In genomic region chr12:46368138-46368537, GRCh38 we compare ENCODE assay signal across 10 cellular contexts. TPM values are rescaled to one million over a fixed set of nuclear protein-coding genes. Genes with fewer than 3 reads are reported as not detected.
DNase-seq lines count a peak whose midpoint lies in the region; ATAC-seq, FAIRE-seq and TF ChIP-seq lines count a peak whose summit lies in the region.
"Had no signal": no experiment of that assay in that cellular context is flagged by ENCODE, and none has a peak within 500 bp of the region (broad histone marks: within the 10 kb centered on the region; RNA-seq: fewer than 3 reads in every experiment).

No MANE protein-coding gene starts in this region.

- peaks cover 32% of the 10 kb centered on the region for H3K4me1 Mint-ChIP-seq in astrocyte (ENCODE audit: low read depth, unreplicated experiment)

- POLR2A ChIA-PET in SK-N-SH (lab: Yijun Ruan, JAX), result no interaction called here
- POLR2A ChIA-PET in HepG2 (lab: Yijun Ruan, JAX), result interaction anchor here (0.9 to 3.2 kb wide), 10 partner anchors 9 to 296 kb away, joined by 3 to 14 read pairs (median 5); no protein-coding TSS in a partner anchor

- in situ Hi-C loops in HepG2 (cut with HindIII; ENCODE audit: extremely low pct_ligation_motif_present, low pct_unique_long_range_greater_than_20kb), result no loop called here

- peaks cover 85% of the 10 kb centered on the region for H3F3A ChIP-seq in SK-N-SH (replicated peaks; ENCODE audit: insufficient read depth)

- TF ChIP-seq POLR2A in HepG2 (IDR thresholded peaks at IDR 0.05; ENCODE audit: insufficient read depth in 1 of 2, low read depth in 2 of 2, low read length in 2 of 2), result peak; percentile 58 to 63; a peak in 2 of 4 replicates

- no peaks in the 10 kb centered on the region for H3K9me3 ChIP-seq in SK-N-SH
- H3K9me3 ChIP-seq in astrocyte (ENCODE audit: insufficient read depth, low read depth, low read length), result no peaks in the 10 kb centered on the region
- H3K9me3 ChIP-seq in HepG2 (ENCODE audit: low read length), result no peaks in the 10 kb centered on the region
- H3K9me3 ChIP-seq in subcutaneous abdominal adipose tissue (ENCODE audit: control insufficient read depth in 5 of 5, low read length in 5 of 5), result no peaks in the 10 kb centered on the region

- TF ChIP-seq RAD21 in SK-N-SH (IDR thresholded peaks at IDR 0.05; ENCODE audit: low read length), result no peak
- no peak for TF ChIP-seq RAD21 in HepG2 (CRISPR knock-in tag; IDR thresholded peaks at IDR 0.05)

- ATAC-seq in SK-N-SH treated with all-trans-retinoic acid at 6 μM for 48 hours, result no peak
- peak; percentile 3; the same call in 1 of the 3 replicates for ATAC-seq in HepG2
- no peak for ATAC-seq in HG03354 (IDR thresholded peaks at IDR 0.05; ENCODE audit: poor library complexity, severe bottlenecking, unreplicated experiment)

- peak overlapping the region in 1 of 2 experiments; percentile 94; a peak in 2 of 4 replicates for H3K27ac ChIP-seq in SK-N-SH (ENCODE audit: low read depth in 2 of 2, low read length in 1 of 2)
- peak overlapping the region; percentile 12 for H3K27ac ChIP-seq in astrocyte (ENCODE audit: low read depth, low read length)
- H3K27ac ChIP-seq in HepG2 (ENCODE audit: extremely low read length, insufficient read depth, low read length), result peak overlapping the region; percentile 97
- peak overlapping the region; percentile 99 for H3K27ac ChIP-seq in subcutaneous abdominal adipose tissue (ENCODE audit: low read depth, low read length)

- no peak overlapping the region for H2AFZ ChIP-seq in SK-N-SH (ENCODE audit: low read depth)
- no peak overlapping the region for H2AFZ ChIP-seq in astrocyte (ENCODE audit: low read depth, low read length)
- no peak overlapping the region for H2AFZ ChIP-seq in HepG2 (ENCODE audit: low read length)

- TF ChIP-seq CTCF in SK-N-SH (IDR thresholded peaks at IDR 0.05) (no peak), astrocyte (IDR thresholded peaks at IDR 0.05; ENCODE audit: insufficient read depth, low read depth, low read length) (no peak), HepG2 (CRISPR knock-in tag; IDR thresholded peaks at IDR 0.05) (no peak), D721Med (IDR thresholded peaks at IDR 0.05; ENCODE audit: insufficient read depth, missing control alignments) (no peak)

- DNase-seq in SK-N-SH, result no peak
- no peak for DNase-seq in astrocyte (ENCODE audit: low read depth)
- peak; percentile 73 for DNase-seq in HepG2 (ENCODE audit: low spot score)
- DNase-seq in D721Med (ENCODE audit: insufficient read length, low spot score), result no peak
- DNase-seq in stimulated activated CD4-positive, alpha-beta T cell treated with anti-CD3 and anti-CD28 coated beads, Interleukin-1b, Interleukin-23, amount 100 ng/mL, for 48 hours, result no peak
- DNase-seq: NCI-H526 treated with DMSO at 0.1 percent for 48 hours had no signal

- no peaks in the 10 kb centered on the region for H3K27me3 Mint-ChIP-seq in astrocyte (ENCODE audit: low read depth, unreplicated experiment)

- peak overlapping the region; percentile 70 to 82; a peak in 3 of 4 replicates for H3K4me3 ChIP-seq in SK-N-SH (ENCODE audit: low read depth in 2 of 2, low read length in 1 of 2)
- H3K4me3 ChIP-seq in astrocyte (ENCODE audit: insufficient read depth, low read depth, low read length), result peak overlapping the region; percentile 96
- peak overlapping the region; percentile 84 to 96 (median 94) for H3K4me3 ChIP-seq in HepG2 (replicated peaks in 1 of 3; ENCODE audit: insufficient read depth in 1 of 3, low read depth in 2 of 3, low read length in 3 of 3)
- peak overlapping the region; percentile 36 to 99 (median 87) for H3K4me3 ChIP-seq in subcutaneous abdominal adipose tissue (ENCODE audit: low read depth in 1 of 5, low read length in 5 of 5)

- peak overlapping the region; percentile 86 for H3K4me2 ChIP-seq in SK-N-SH
- peak overlapping the region; percentile 99 for H3K4me2 ChIP-seq in astrocyte (ENCODE audit: low read length)
- peak overlapping the region; percentile 94 for H3K4me2 ChIP-seq in HepG2 (ENCODE audit: low read depth, low read length)

- peaks cover 12 to 48% of the 10 kb centered on the region in 2 experiments for H3K4me1 ChIP-seq in SK-N-SH (ENCODE audit: control insufficient read depth in 1 of 2, insufficient read depth in 2 of 2, low read depth in 1 of 2, low read length in 1 of 2)
- H3K4me1 ChIP-seq in astrocyte (ENCODE audit: insufficient read depth, low read length), result peaks cover 41% of the 10 kb centered on the region
- peaks cover 62% of the 10 kb centered on the region for H3K4me1 ChIP-seq in HepG2 (ENCODE audit: insufficient read depth, low read length)
- peaks cover 12 to 77% (median 70%) of the 10 kb centered on the region in 5 donors for H3K4me1 ChIP-seq in subcutaneous abdominal adipose tissue (ENCODE audit: control insufficient read depth in 5 of 5, insufficient read depth in 5 of 5, low read length in 5 of 5)

- CTCF ChIA-PET in SK-N-SH (lab: Yijun Ruan, JAX), result interaction anchor here (0.7 to 1.6 kb wide), 2 partner anchors 214 to 519 kb away, joined by 3 to 5 read pairs; no protein-coding TSS in a partner anchor
- CTCF ChIA-PET in HepG2 (lab: Yijun Ruan, JAX; ENCODE audit: low intra/inter-chr PET ratio, low total read pairs), result no interaction called here

- TF ChIP-seq EP300 in SK-N-SH (IDR thresholded peaks at IDR 0.05; ENCODE audit: borderline replicate concordance in 1 of 2, low read depth in 1 of 2, low read length in 1 of 2), result no peak
- TF ChIP-seq EP300 in HepG2 (IDR thresholded peaks at IDR 0.05; ENCODE audit: low read depth in 2 of 2, low read length in 2 of 2), result 0 out of 4 replicates have a peak, but pooled peaks of 1 of the 2 experiments have one; percentile 46
- no peak for TF ChIP-seq EP300 in HepG2 (CRISPR knock-in tag; IDR thresholded peaks at IDR 0.05; ENCODE audit: borderline replicate concordance)

- intact Hi-C loops in HepG2 (cut with micrococcal nuclease; ENCODE audit: unreplicated experiment), result loop anchor here (10.0 kb wide), 1 partner anchor 373 kb away; the partner anchor contains the start of gene SCAF11

- peaks cover 88% of the 10 kb centered on the region for H3K79me2 ChIP-seq in SK-N-SH (ENCODE audit: insufficient read depth)
- peaks cover 79% of the 10 kb centered on the region for H3K79me2 ChIP-seq in astrocyte (ENCODE audit: insufficient read depth, low read length)
- peaks cover 65% of the 10 kb centered on the region for H3K79me2 ChIP-seq in HepG2 (ENCODE audit: insufficient read depth, low read length)

- H3K9me3 Mint-ChIP-seq in astrocyte (ENCODE audit: unreplicated experiment), result no peaks in the 10 kb centered on the region

- H3K4me3 Mint-ChIP-seq in astrocyte (ENCODE audit: unreplicated experiment), result peak overlapping the region; percentile 99

- H3K36me3 ChIP-seq in SK-N-SH (replicated peaks in 1 of 2; ENCODE audit: control insufficient read depth in 1 of 2, insufficient read depth in 2 of 2, low read length in 1 of 2), result peaks cover 79 to 80% of the 10 kb centered on the region in 2 experiments
- peaks cover 79% of the 10 kb centered on the region for H3K36me3 ChIP-seq in astrocyte (ENCODE audit: insufficient read depth, low read length)
- peaks cover 36 to 81% of the 10 kb centered on the region in 2 experiments for H3K36me3 ChIP-seq in HepG2 (replicated peaks in 1 of 2; ENCODE audit: control insufficient read depth in 1 of 2, insufficient read depth in 2 of 2, low read length in 2 of 2)
- peaks cover 56 to 76% (median 71%) of the 10 kb centered on the region in 5 donors for H3K36me3 ChIP-seq in subcutaneous abdominal adipose tissue (ENCODE audit: control insufficient read depth in 5 of 5, insufficient read depth in 5 of 5, low read length in 5 of 5)

- no TSS peak for BruUV-seq in HepG2 (replicated peaks; lab: Mats Ljungman, UMichigan)

- no peaks in the 10 kb centered on the region for H3K9me2 ChIP-seq in SK-N-SH

- H3K9ac ChIP-seq in SK-N-SH (peak overlapping the region; percentile 100), astrocyte (ENCODE audit: low read length) (peak overlapping the region; percentile 97), HepG2 (ENCODE audit: insufficient read depth, low read depth, low read length) (peak overlapping the region; percentile 98), subcutaneous abdominal adipose tissue (ENCODE audit: low read length in 5 of 5) (peak overlapping the region in 4 of 5 donors; percentile 19 to 66 (median 50))

- H4K20me1 ChIP-seq in SK-N-SH (ENCODE audit: insufficient read depth) (peaks cover 93% of the 10 kb centered on the region), astrocyte (ENCODE audit: insufficient read depth, low read length) (peaks cover 93% of the 10 kb centered on the region), HepG2 (ENCODE audit: insufficient read depth, low read length) (peaks cover 94% of the 10 kb centered on the region)

- H3K27me3 ChIP-seq in SK-N-SH (ENCODE audit: insufficient read depth) (no peaks in the 10 kb centered on the region), astrocyte (ENCODE audit: insufficient read depth, low read length) (no peaks in the 10 kb centered on the region), HepG2 (ENCODE audit: control insufficient read depth in 1 of 2, insufficient read depth in 2 of 2, low read length in 2 of 2) (peaks cover 0 to 2% of the 10 kb centered on the region in 2 experiments; a peak in 2 of 5 replicates), subcutaneous abdominal adipose tissue (ENCODE audit: control insufficient read depth in 5 of 5, insufficient read depth in 4 of 5, low read length in 5 of 5) (no peaks in the 10 kb centered on the region)

- H3K36me3 Mint-ChIP-seq in astrocyte (ENCODE audit: low read depth, unreplicated experiment), result peaks cover 40% of the 10 kb centered on the region

- no peak overlapping the region for H3K27ac Mint-ChIP-seq in astrocyte (ENCODE audit: unreplicated experiment)

- FAIRE-seq in astrocyte (lab: Jason Lieb, UNC) (no peak), HepG2 (lab: Jason Lieb, UNC) (no peak), D721Med (lab: Jason Lieb, UNC) (no peak)
- FAIRE-seq: A204.1 had no signal

RNA-seq across cellular contexts. Expression of gene SLC38A2, which starts 4.4 kb away (rescaled TPM):
- polyA plus RNA-seq in SK-N-SH (2012; rRNA removed) (135 and 191 TPM in 2 replicates), HepG2 (2011; rRNA removed) (861 and 880 TPM in 2 replicates)
- polyA plus RNA-seq in SK-N-SH (2012; cell fraction: cytosol; rRNA removed), result 133 and 142 TPM in 2 replicates
- 395 and 464 TPM in 2 replicates for polyA plus RNA-seq in SK-N-SH (2012; cell fraction: nucleus; rRNA removed)
- total RNA-seq in astrocyte (378 and 421 TPM in 2 replicates), HepG2 (2016; rRNA removed; fragmentation: Illumina TruSeq; extraction: Trizol) (230 and 368 TPM in 2 replicates)
- 31.8 and 45.4 TPM in 2 replicates for total RNA-seq in HepG2 (2016; cell fraction: cytosol; rRNA removed; fragmentation: Illumina TruSeq; extraction: Trizol; ENCODE audit: low read depth)
- total RNA-seq in HepG2 (2016; cell fraction: insoluble cytoplasmic fraction; rRNA removed; fragmentation: Illumina TruSeq; extraction: Trizol), result 210 and 375 TPM in 2 replicates
- total RNA-seq in HepG2 (2016; cell fraction: membrane; rRNA removed; fragmentation: Illumina TruSeq; extraction: Trizol), result 98.8 and 127 TPM in 2 replicates
- 947 and 961 TPM in 2 replicates for total RNA-seq in HepG2 (2016; cell fraction: nucleus; rRNA removed; fragmentation: Illumina TruSeq; extraction: Trizol)
- polyA plus RNA-seq in HepG2 (2011; cell fraction: cytosol; rRNA removed), result 346 and 636 TPM in 2 replicates
- polyA plus RNA-seq in HepG2 (2011; cell fraction: nucleus; rRNA removed), result 926 and 1,239 TPM in 2 replicates
- polyA plus RNA-seq in HepG2 (2012), result 836 and 868 TPM in 2 replicates
- 8.1 TPM in 2 replicates for polyA plus RNA-seq in HepG2 (2016; cell fraction: cytosol; fragmentation: Illumina TruSeq; extraction: Trizol; ENCODE audit: low read depth)
- 138 and 148 TPM in 2 replicates for polyA plus RNA-seq in HepG2 (2016; cell fraction: insoluble cytoplasmic fraction; fragmentation: Illumina TruSeq; extraction: Trizol; ENCODE audit: low read depth)
- 24.1 and 28.9 TPM in 2 replicates for polyA plus RNA-seq in HepG2 (2016; cell fraction: membrane; fragmentation: Illumina TruSeq; extraction: Trizol; ENCODE audit: low read depth)
- polyA plus RNA-seq in HepG2 (2016; cell fraction: nucleus; fragmentation: Illumina TruSeq; extraction: Trizol; ENCODE audit: insufficient read depth, low read depth), result 882 and 909 TPM in 2 replicates
- 406 and 1,055 TPM in 2 replicates for polyA minus RNA-seq in HepG2 (2011; rRNA and poly(A)+ RNA removed; ENCODE audit: low replicate concordance)
- 1,075 and 1,302 TPM in 2 replicates for polyA minus RNA-seq in HepG2 (2011; cell fraction: cytosol; rRNA and poly(A)+ RNA removed)
- 2,125 and 2,864 TPM in 2 replicates for polyA minus RNA-seq in HepG2 (2011; cell fraction: nucleus; rRNA and poly(A)+ RNA removed)

Comparison
In these comparisons a context has a peak if more than half of its experiments do, and no peak if none do; other contexts are left out.
1. H3K9ac ChIP-seq: peak in every context shown above with its lines; median percentile 100 in SK-N-SH; 98 in HepG2; 97 in astrocyte; 50 in subcutaneous abdominal adipose tissue.
2. Of the 25 proteins assayed by ChIP-seq in both HepG2 and SK-N-SH: peak only in HepG2: MXI1 and POLR2AphosphoS5; only in SK-N-SH: none; in both: none; in neither: 21; mixed calls (peak in some experiments, not most) for 2.